Comparison of ENCODE assay signal across 17 cellular contexts in the genomic region with DNA sequence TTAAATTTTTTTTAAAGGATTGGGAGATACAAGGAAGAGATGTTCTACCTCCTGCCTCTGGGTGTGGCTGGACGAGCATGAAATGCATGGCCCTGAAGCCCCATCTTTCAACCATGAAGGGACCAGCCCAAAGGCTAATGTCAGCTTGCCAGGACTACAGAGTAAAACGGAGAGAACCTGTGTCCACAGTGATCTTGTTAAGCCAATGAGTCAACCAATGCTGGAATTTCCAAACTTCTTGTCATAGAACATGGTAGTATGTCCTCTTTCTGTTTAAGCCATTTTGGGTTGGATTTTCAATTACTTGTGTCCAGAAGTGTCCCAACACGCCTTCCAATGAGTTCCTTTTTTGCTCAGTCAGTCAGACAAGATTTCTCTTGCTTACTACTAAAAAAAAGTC.
A peak's percentile ranks its signal among the peaks of the same experiment; 100 is the strongest.
DNase-seq lines count a peak whose midpoint lies in the region; ATAC-seq and TF ChIP-seq lines count a peak whose summit lies in the region.
"Had no signal": no experiment of that assay in that cellular context is flagged by ENCODE, and none has a peak within 500 bp of the region (broad histone marks: within the 10 kb centered on the region; RNA-seq: fewer than 3 reads in every experiment).

No MANE protein-coding gene starts in this region.

- H3K4me3 ChIP-seq in RWPE2 (ENCODE audit: severe bottlenecking) (no peak overlapping the region), osteoblast (ENCODE audit: insufficient read depth, low read length) (no peak overlapping the region), H7 (ENCODE audit: insufficient read depth, low read depth, low read length) (no peak overlapping the region), endodermal cell (ENCODE audit: low read length) (no peak overlapping the region)
- H3K4me3 ChIP-seq: A549 had no signal

- H3K27me3 Mint-ChIP-seq in endodermal cell (ENCODE audit: insufficient read depth) (peaks cover 52% of the 10 kb centered on the region), progenitor cell of endocrine pancreas (no peaks in the 10 kb centered on the region)

- peak; percentile 5 for DNase-seq in LHCN-M2 (ENCODE audit: low read depth)
- no peak for DNase-seq in RWPE2 (ENCODE audit: low spot score)
- peak; percentile 60 for DNase-seq in osteoblast (ENCODE audit: insufficient read length, low spot score, missing footprints)
- no peak for DNase-seq in H7
- DNase-seq in endodermal cell = no peak
- no peak for DNase-seq in progenitor cell of endocrine pancreas (ENCODE audit: low spot score, unreplicated experiment)
- DNase-seq in NCI-H226 = no peak
- DNase-seq: BE2C; CD8-positive, alpha-beta T cell; COR-L47; DMS153; DMS79 treated with DMSO at 0.1 percent for 48 hours; GDM1; IMR-90 had no signal

- H3K4me1 Mint-ChIP-seq in endodermal cell (peaks cover 22% of the 10 kb centered on the region), progenitor cell of endocrine pancreas (ENCODE audit: low read depth) (peaks cover 15% of the 10 kb centered on the region)

- TF ChIP-seq CTCF in RWPE2 (IDR thresholded peaks at IDR 0.05; ENCODE audit: poor library complexity, severe bottlenecking) (no peak), osteoblast (IDR thresholded peaks at IDR 0.05; ENCODE audit: extremely low read depth, low read depth, low read length) (no peak), endodermal cell (conservative IDR thresholded peaks at IDR 0.05) (no peak), progenitor cell of endocrine pancreas (IDR thresholded peaks at IDR 0.05; ENCODE audit: unreplicated experiment) (no peak)

- ATAC-seq in RWPE2 (ENCODE audit: low read depth) (peak; percentile 52; the same call in 1 of the 3 replicates), esophagus mucosa (peak; percentile 82)
- ATAC-seq: A549; CD8-positive, alpha-beta T cell had no signal

- H3K4me1 ChIP-seq in RWPE2 (ENCODE audit: insufficient read depth, poor library complexity, severe bottlenecking) (no peaks in the 10 kb centered on the region), osteoblast (ENCODE audit: insufficient read depth, low read length) (no peaks in the 10 kb centered on the region), endodermal cell (ENCODE audit: control insufficient read depth, insufficient read depth, low read length) (no peaks in the 10 kb centered on the region)
- H3K4me1 ChIP-seq: A549 had no signal

- H3K4me3 Mint-ChIP-seq in endodermal cell = no peak overlapping the region
- H3K4me3 Mint-ChIP-seq in progenitor cell of endocrine pancreas (ENCODE audit: low read depth) = no peak overlapping the region
- H3K4me3 Mint-ChIP-seq: CD8-positive, alpha-beta T cell had no signal

- WGBS in endodermal cell (ENCODE audit: insufficient coverage in 1 of 2, insufficient read length in 1 of 2), 2 experiments = 91 to 94% methylated on average over 3 of the region's 3 CpGs

- H3K27me3 ChIP-seq in RWPE2 (ENCODE audit: insufficient read depth, poor library complexity, severe bottlenecking) (no peaks in the 10 kb centered on the region), osteoblast (ENCODE audit: insufficient read depth, low read length) (no peaks in the 10 kb centered on the region), H7 (ENCODE audit: control insufficient read depth, insufficient read depth, low read length) (no peaks in the 10 kb centered on the region), endodermal cell (ENCODE audit: control insufficient read depth, insufficient read depth, low read length, poor library complexity, severe bottlenecking) (no peaks in the 10 kb centered on the region)
- H3K27me3 ChIP-seq: BE2C had no signal

- no peaks in the 10 kb centered on the region for H3K79me2 ChIP-seq in osteoblast (ENCODE audit: insufficient read depth, low read length)

- no peaks in the 10 kb centered on the region for H4K20me1 ChIP-seq in osteoblast (ENCODE audit: insufficient read depth, low read length)

- H3K36me3 Mint-ChIP-seq in endodermal cell (ENCODE audit: low read depth) (peaks cover 16% of the 10 kb centered on the region), progenitor cell of endocrine pancreas (ENCODE audit: insufficient read depth) (peaks cover 1% of the 10 kb centered on the region)
- H3K36me3 Mint-ChIP-seq: CD8-positive, alpha-beta T cell had no signal

- peaks cover 2% of the 10 kb centered on the region for H3K9me3 Mint-ChIP-seq in endodermal cell
- H3K9me3 Mint-ChIP-seq in progenitor cell of endocrine pancreas (ENCODE audit: low read depth) = no peaks in the 10 kb centered on the region
- H3K9me3 Mint-ChIP-seq: CD8-positive, alpha-beta T cell had no signal

- H3K36me3 ChIP-seq in RWPE2 (ENCODE audit: low read depth) (no peaks in the 10 kb centered on the region), osteoblast (ENCODE audit: insufficient read depth, low read length) (no peaks in the 10 kb centered on the region), H7 (replicated peaks; ENCODE audit: control insufficient read depth, insufficient read depth, low read length) (no peaks in the 10 kb centered on the region), endodermal cell (ENCODE audit: control insufficient read depth, insufficient read depth, low read length) (no peaks in the 10 kb centered on the region)
- H3K36me3 ChIP-seq: BE2C had no signal

- H3K9me3 ChIP-seq in RWPE2 (ENCODE audit: severe bottlenecking) (no peaks in the 10 kb centered on the region), osteoblast (ENCODE audit: low read depth, low read length) (no peaks in the 10 kb centered on the region), endodermal cell (ENCODE audit: control insufficient read depth, low read length) (no peaks in the 10 kb centered on the region)
- H3K9me3 ChIP-seq: A549, BE2C had no signal

- no peak overlapping the region for H3K9ac ChIP-seq in endodermal cell (ENCODE audit: extremely low read depth, low read length, poor library complexity, severe bottlenecking)

- H3K4me2 ChIP-seq in osteoblast (ENCODE audit: insufficient read depth, low read length) = no peak overlapping the region
- H3K4me2 ChIP-seq: A549 had no signal

- H2AFZ ChIP-seq in osteoblast (ENCODE audit: low read length) = no peak overlapping the region

- H3K27ac ChIP-seq in RWPE2 (ENCODE audit: poor library complexity, severe bottlenecking) = no peak overlapping the region
- no peak overlapping the region for H3K27ac ChIP-seq in osteoblast (ENCODE audit: low read depth, low read length)
- no peak overlapping the region for H3K27ac ChIP-seq in endodermal cell (ENCODE audit: low read depth, low read length)
- H3K27ac ChIP-seq: A549, C4-2B had no signal

- H3K27ac Mint-ChIP-seq in endodermal cell = no peak overlapping the region
- no peak overlapping the region for H3K27ac Mint-ChIP-seq in progenitor cell of endocrine pancreas
- H3K27ac Mint-ChIP-seq: CD8-positive, alpha-beta T cell had no signal

Comparison
In these comparisons a context has a peak if more than half of its experiments do, and no peak if none do; other contexts are left out.
1. DNase-seq: peak in LHCN-M2 (single experiment) and osteoblast (single experiment); none in RWPE2 (single experiment), H7 (single experiment), endodermal cell (single experiment), progenitor cell of endocrine pancreas (single experiment) and NCI-H226 (single experiment).